ENCODE assay signal across 1 cellular context in the genomic region with DNA sequence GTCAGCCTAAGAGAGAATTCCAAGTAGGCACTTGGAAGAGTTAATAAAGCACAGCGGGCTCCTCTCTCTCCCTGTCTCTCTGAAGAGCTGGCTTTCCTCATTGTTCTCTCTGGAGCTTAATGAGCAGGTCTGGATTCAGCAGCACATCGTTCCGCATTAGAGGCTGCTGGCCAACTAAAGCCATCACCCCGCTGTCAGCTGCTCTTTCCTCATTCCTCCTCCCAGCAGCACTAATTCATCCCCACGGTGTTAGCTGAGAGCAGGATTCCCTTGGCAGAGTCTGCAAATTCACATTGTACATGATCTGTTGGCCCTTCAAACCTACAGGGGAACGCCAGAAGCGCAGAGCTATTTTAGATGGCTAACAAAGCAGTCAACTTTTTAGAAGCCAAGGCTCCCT.
TF ChIP-seq lines count a peak whose summit lies in the region.

No MANE protein-coding gene starts in this region.

TF ChIP-seq in GM23338, 12 proteins besides CTCF, POLR2A, EP300 and RAD21 (continued from another document):
- TF ChIP-seq ZNF462 (CRISPR knock-in tag; IDR thresholded peaks at IDR 0.05) (no peak), EZH2phosphoT487 (IDR thresholded peaks at IDR 0.05; ENCODE audit: unreplicated experiment) (no peak), POLR2AphosphoS5 (IDR thresholded peaks at IDR 0.05; ENCODE audit: low read depth) (no peak), CREB1 (CRISPR knock-in tag; IDR thresholded peaks at IDR 0.05; ENCODE audit: low read depth) (no peak)
- TF ChIP-seq, protein P1, sequence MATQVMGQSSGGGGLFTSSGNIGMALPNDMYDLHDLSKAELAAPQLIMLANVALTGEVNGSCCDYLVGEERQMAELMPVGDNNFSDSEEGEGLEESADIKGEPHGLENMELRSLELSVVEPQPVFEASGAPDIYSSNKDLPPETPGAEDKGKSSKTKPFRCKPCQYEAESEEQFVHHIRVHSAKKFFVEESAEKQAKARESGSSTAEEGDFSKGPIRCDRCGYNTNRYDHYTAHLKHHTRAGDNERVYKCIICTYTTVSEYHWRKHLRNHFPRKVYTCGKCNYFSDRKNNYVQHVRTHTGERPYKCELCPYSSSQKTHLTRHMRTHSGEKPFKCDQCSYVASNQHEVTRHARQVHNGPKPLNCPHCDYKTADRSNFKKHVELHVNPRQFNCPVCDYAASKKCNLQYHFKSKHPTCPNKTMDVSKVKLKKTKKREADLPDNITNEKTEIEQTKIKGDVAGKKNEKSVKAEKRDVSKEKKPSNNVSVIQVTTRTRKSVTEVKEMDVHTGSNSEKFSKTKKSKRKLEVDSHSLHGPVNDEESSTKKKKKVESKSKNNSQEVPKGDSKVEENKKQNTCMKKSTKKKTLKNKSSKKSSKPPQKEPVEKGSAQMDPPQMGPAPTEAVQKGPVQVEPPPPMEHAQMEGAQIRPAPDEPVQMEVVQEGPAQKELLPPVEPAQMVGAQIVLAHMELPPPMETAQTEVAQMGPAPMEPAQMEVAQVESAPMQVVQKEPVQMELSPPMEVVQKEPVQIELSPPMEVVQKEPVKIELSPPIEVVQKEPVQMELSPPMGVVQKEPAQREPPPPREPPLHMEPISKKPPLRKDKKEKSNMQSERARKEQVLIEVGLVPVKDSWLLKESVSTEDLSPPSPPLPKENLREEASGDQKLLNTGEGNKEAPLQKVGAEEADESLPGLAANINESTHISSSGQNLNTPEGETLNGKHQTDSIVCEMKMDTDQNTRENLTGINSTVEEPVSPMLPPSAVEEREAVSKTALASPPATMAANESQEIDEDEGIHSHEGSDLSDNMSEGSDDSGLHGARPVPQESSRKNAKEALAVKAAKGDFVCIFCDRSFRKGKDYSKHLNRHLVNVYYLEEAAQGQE (IDR thresholded peaks at IDR 0.05; ENCODE audit: unreplicated experiment) = no peak
